ENCODE assay signal across 9 cellular contexts in genomic region chr13:114161644-114162532, GRCh38. TPM values are rescaled to one million over a fixed set of nuclear protein-coding genes. Genes with fewer than 3 reads are reported as not detected.
DNase-seq lines count a peak whose midpoint lies in the region; ATAC-seq and TF ChIP-seq lines count a peak whose summit lies in the region.
"Had no signal": no experiment of that assay in that cellular context is flagged by ENCODE, and none has a peak within 500 bp of the region (broad histone marks: within the 10 kb centered on the region; RNA-seq: fewer than 3 reads in every experiment).

No MANE protein-coding gene starts in this region.

- H3K9me3 ChIP-seq in Peyer's patch (no peaks in the 10 kb centered on the region), neural progenitor cell (ENCODE audit: low read depth) (no peaks in the 10 kb centered on the region)
- H3K9me3 ChIP-seq: ascending aorta had no signal

- H3K4me3 ChIP-seq in Peyer's patch = peak overlapping the region in 3 of 4 donors; percentile 2 to 34 (median 16)
- no peak overlapping the region for H3K4me3 ChIP-seq in neural progenitor cell

- TF ChIP-seq CTCF in Peyer's patch (IDR thresholded peaks at IDR 0.05) (no peak), neural progenitor cell (IDR thresholded peaks at IDR 0.05) (no peak)

- no peaks in the 10 kb centered on the region for H3K79me2 ChIP-seq in neural progenitor cell (ENCODE audit: low read depth)

- H3K27me3 ChIP-seq in Peyer's patch (no peaks in the 10 kb centered on the region), neural progenitor cell (no peaks in the 10 kb centered on the region)
- H3K27me3 ChIP-seq: ascending aorta had no signal

- no peaks in the 10 kb centered on the region for H3K36me3 Mint-ChIP-seq in neural progenitor cell

- H3K27me3 Mint-ChIP-seq in neural progenitor cell (ENCODE audit: insufficient read depth, low read depth) = peaks cover 20% of the 10 kb centered on the region

- H3F3A ChIP-seq in neural progenitor cell (ENCODE audit: low read depth) = no peaks in the 10 kb centered on the region

- H3K4me2 ChIP-seq in neural progenitor cell = no peak overlapping the region

- peak; percentile 72 for DNase-seq in GF-D8 (lab: John Stamatoyannopoulos, UW)
- peak; percentile 61 to 84 (median 67) for DNase-seq in Peyer's patch
- DNase-seq in dermis microvascular lymphatic vessel endothelial cell (ENCODE audit: low read depth in 2 of 2) = peak; percentile 29 to 86
- DNase-seq in neural progenitor cell (ENCODE audit: low spot score) = no peak
- DNase-seq in NCI-H1694 treated with DMSO at 0.1 percent for 48 hours (lab: John Stamatoyannopoulos, UW) = no peak

- no peak for ATAC-seq in GM21381 (IDR thresholded peaks at IDR 0.05; ENCODE audit: unreplicated experiment)
- no peak for ATAC-seq in GM21447 (IDR thresholded peaks at IDR 0.05; ENCODE audit: unreplicated experiment)
- no peak for ATAC-seq in GM18511 (IDR thresholded peaks at IDR 0.05; ENCODE audit: unreplicated experiment)

- H3K4me3 Mint-ChIP-seq in neural progenitor cell = peak overlapping the region; percentile 27

- H3K27ac Mint-ChIP-seq in neural progenitor cell = peak overlapping the region; percentile 74

- H3K4me1 ChIP-seq in Peyer's patch (peaks cover 0 to 11% (median 7%) of the 10 kb centered on the region in 4 donors), neural progenitor cell (no peaks in the 10 kb centered on the region)

- H3K4me1 Mint-ChIP-seq in neural progenitor cell = peaks cover 31% of the 10 kb centered on the region

- peaks cover 4% of the 10 kb centered on the region for H3K9me3 Mint-ChIP-seq in neural progenitor cell

- no peak overlapping the region for H3K9ac ChIP-seq in neural progenitor cell

- no peaks in the 10 kb centered on the region for H3K36me3 ChIP-seq in Peyer's patch
- H3K36me3 ChIP-seq in neural progenitor cell = no peaks in the 10 kb centered on the region
- H3K36me3 ChIP-seq: ascending aorta had no signal

- H2AFZ ChIP-seq in neural progenitor cell (replicated peaks) = peak overlapping the region; percentile 17

- no peak for TF ChIP-seq POLR2A in Peyer's patch (IDR thresholded peaks at IDR 0.05)

- H4K20me1 ChIP-seq in neural progenitor cell (ENCODE audit: low read depth) = no peaks in the 10 kb centered on the region

- H3K27ac ChIP-seq in Peyer's patch = peak overlapping the region in 2 of 4 donors; percentile 23 to 27
- no peak overlapping the region for H3K27ac ChIP-seq in neural progenitor cell
- H3K27ac ChIP-seq: ascending aorta had no signal

RNA-seq across cellular contexts. Expression of gene CFAP97D2, which starts 17.2 kb away (rescaled TPM):
- total RNA-seq in Peyer's patch = not detected
- not detected in 2 replicates for total RNA-seq in dermis microvascular lymphatic vessel endothelial cell
- total RNA-seq in neural progenitor cell (ENCODE audit: low replicate concordance) = not detected in 2 replicates
- total RNA-seq: ascending aorta had no signal

RNA-seq across cellular contexts. Expression of gene RASA3, which starts 29.5 kb away (rescaled TPM):
- total RNA-seq in Peyer's patch (10 to 100 TPM in 1 of 4 donors, 1 to 10 TPM in 3; 3.5 to 41.3 (median 6.9) TPM), dermis microvascular lymphatic vessel endothelial cell (30.7 and 33.9 TPM in 2 replicates), neural progenitor cell (ENCODE audit: low replicate concordance) (2.9 and 6.0 TPM in 2 replicates)

Comparison
In these comparisons a context has a peak if more than half of its experiments do, and no peak if none do; other contexts are left out.
1. DNase-seq: peak in GF-D8 (single experiment), Peyer's patch (3 of 3) and dermis microvascular lymphatic vessel endothelial cell (2 of 2); none in neural progenitor cell (single experiment) and NCI-H1694 treated with DMSO at 0.1 percent for 48 hours (single experiment).